Comparison of ENCODE assay signal across 9 cellular contexts in genomic region chr7:111476586-111477293, GRCh38.
"Had no signal": no experiment of that assay in that cellular context is flagged by ENCODE, and none has a peak within 500 bp of the region (broad histone marks: within the 10 kb centered on the region; RNA-seq: fewer than 3 reads in every experiment).

No MANE protein-coding gene starts in this region.

- H3K4me3 ChIP-seq: HAP-1 had no signal

- DNase-seq: GOT3, H7, HFFc6, IMR-90, KBM-7 had no signal

- H3K36me3 ChIP-seq: HAP-1 had no signal

- ATAC-seq: HCT116, HepG2 had no signal

- H3K4me3 Mint-ChIP-seq: HFFc6 had no signal

- H3K9me3 Mint-ChIP-seq: HFFc6 had no signal

- H3K27ac ChIP-seq: HL-60 had no signal

- H3K4me1 ChIP-seq: HAP-1 had no signal

- H3K9me3 ChIP-seq: HAP-1 had no signal

- H3K27ac Mint-ChIP-seq: HFFc6 had no signal
